Comparison of ENCODE assay signal across 23 cellular contexts in genomic region chr20:44401052-44401769, GRCh38. TPM values are rescaled to one million over a fixed set of nuclear protein-coding genes. Genes with fewer than 3 reads are reported as not detected.
DNase-seq lines count a peak whose midpoint lies in the region; ATAC-seq and TF ChIP-seq lines count a peak whose summit lies in the region.
"Had no signal": no experiment of that assay in that cellular context is flagged by ENCODE, and none has a peak within 500 bp of the region (broad histone marks: within the 10 kb centered on the region; RNA-seq: fewer than 3 reads in every experiment).

No MANE protein-coding gene starts in this region.

- no peaks in the 10 kb centered on the region for H3K27me3 Mint-ChIP-seq in endodermal cell (ENCODE audit: insufficient read depth)
- H3K27me3 Mint-ChIP-seq: central memory CD8-positive, alpha-beta T cell had no signal

- H3K4me1 ChIP-seq in endodermal cell (ENCODE audit: control insufficient read depth, insufficient read depth, low read length) (peaks cover 30% of the 10 kb centered on the region), transverse colon (peaks cover 0 to 37% (median 21%) of the 10 kb centered on the region in 4 donors), ovary (ENCODE audit: insufficient read depth) (no peaks in the 10 kb centered on the region)

- DNase-seq in HuH-7.5 (ENCODE audit: low spot score) (peak; percentile 71), endodermal cell (peak; percentile 55), mucosa of gallbladder (ENCODE audit: low spot score) (peak; percentile 37), transverse colon (peak; percentile 86), ovary (no peak), erythroblast (lab: John Stamatoyannopoulos, UW) (no peak)
- DNase-seq: activated CD4-positive, CD25-positive, alpha-beta regulatory T cell; activated CD8-positive, alpha-beta memory T cell treated with anti-CD3 and anti-CD28 coated beads, Interleukin-2, amount 10 ng/mL, durations not matched to agents 7 days and 5 days; activated T-cell treated with anti-CD3 and anti-CD28 coated beads, Interleukin-2, amount 50 U/mL, for 48 hours; C1 segment of cervical spinal cord; dermis blood vessel endothelial cell; DMS79 treated with DMSO at 0.1 percent for 48 hours; mammary epithelial cell; NCI-H1436 treated with DMSO at 0.1 percent for 48 hours; NCI-H524; SHP77 treated with DMSO at 0.1 percent for 48 hours had no signal

- peaks cover 72% of the 10 kb centered on the region for H3K4me1 Mint-ChIP-seq in endodermal cell
- H3K4me1 Mint-ChIP-seq: activated CD8-positive, alpha-beta memory T cell treated with anti-CD3 and anti-CD28 coated beads, Interleukin-2, amount 10 ng/mL, durations not matched to agents 7 days and 5 days; central memory CD8-positive, alpha-beta T cell had no signal

- H3K27ac Mint-ChIP-seq in endodermal cell = peak overlapping the region; percentile 85
- H3K27ac Mint-ChIP-seq: activated CD8-positive, alpha-beta memory T cell treated with anti-CD3 and anti-CD28 coated beads, Interleukin-2, amount 10 ng/mL, durations not matched to agents 7 days and 5 days had no signal

- H3K27me3 ChIP-seq in endodermal cell (ENCODE audit: control insufficient read depth, insufficient read depth, low read length, poor library complexity, severe bottlenecking) (no peaks in the 10 kb centered on the region), transverse colon (no peaks in the 10 kb centered on the region), ovary (no peaks in the 10 kb centered on the region)

- TF ChIP-seq CTCF in endodermal cell (conservative IDR thresholded peaks at IDR 0.05) (no peak), transverse colon (IDR thresholded peaks at IDR 0.05) (no peak), ovary (IDR thresholded peaks at IDR 0.05) (no peak)

- TF ChIP-seq POLR2A in transverse colon (IDR thresholded peaks at IDR 0.05) = peak; percentile 67
- no peak for TF ChIP-seq POLR2A in ovary (IDR thresholded peaks at IDR 0.05)
- no peak for TF ChIP-seq POLR2A in erythroblast (IDR thresholded peaks at IDR 0.05; ENCODE audit: low read length)

- H3K9me3 ChIP-seq in endodermal cell (ENCODE audit: control insufficient read depth, low read length) (no peaks in the 10 kb centered on the region), transverse colon (no peaks in the 10 kb centered on the region), ovary (no peaks in the 10 kb centered on the region)

- peak overlapping the region; percentile 39 for H3K4me3 Mint-ChIP-seq in endodermal cell
- H3K4me3 Mint-ChIP-seq: activated CD8-positive, alpha-beta memory T cell treated with anti-CD3 and anti-CD28 coated beads, Interleukin-2, amount 10 ng/mL, durations not matched to agents 7 days and 5 days; central memory CD8-positive, alpha-beta T cell had no signal

- in situ Hi-C loops in transverse colon (cut with MboI; ENCODE audit: low pct_ligation_motif_present in 1 of 4, low pct_unique_long_range_greater_than_20kb in 1 of 4, low sequenced_read_pairs in 3 of 4) = no loop called here

- H3K36me3 Mint-ChIP-seq in endodermal cell (ENCODE audit: low read depth) = no peaks in the 10 kb centered on the region

- H3K4me3 ChIP-seq in endodermal cell (ENCODE audit: low read length) = no peak overlapping the region
- peak overlapping the region; percentile 5 to 45 (median 40) for H3K4me3 ChIP-seq in transverse colon
- no peak overlapping the region for H3K4me3 ChIP-seq in ovary
- H3K4me3 ChIP-seq: skin epidermis had no signal

- TF ChIP-seq EP300 in transverse colon (IDR thresholded peaks at IDR 0.05; ENCODE audit: low read depth) (no peak), ovary (IDR thresholded peaks at IDR 0.05) (no peak)

- intact Hi-C loops in transverse colon (cut with DNase I; ENCODE audit: low total_unique reads) = no loop called here
- intact Hi-C loops in ovary (cut with DNase I) = no loop called here

- H3K36me3 ChIP-seq in endodermal cell (ENCODE audit: control insufficient read depth, insufficient read depth, low read length) = peaks cover 5% of the 10 kb centered on the region
- no peaks in the 10 kb centered on the region for H3K36me3 ChIP-seq in transverse colon
- H3K36me3 ChIP-seq in ovary = no peaks in the 10 kb centered on the region

- no peak overlapping the region for H3K9ac ChIP-seq in endodermal cell (ENCODE audit: extremely low read depth, low read length, poor library complexity, severe bottlenecking)

- ATAC-seq in HG03571 (IDR thresholded peaks at IDR 0.05; ENCODE audit: unreplicated experiment) = no peak
- ATAC-seq: activated CD8-positive, alpha-beta memory T cell treated with anti-CD3 and anti-CD28 coated beads, Interleukin-2, amount 10 ng/mL, durations not matched to agents 7 days and 5 days; Panc1 had no signal

- H3K27ac ChIP-seq in endodermal cell (ENCODE audit: low read depth, low read length) (no peak overlapping the region), transverse colon (peak overlapping the region; percentile 68 to 89 (median 78)), ovary (no peak overlapping the region)
- H3K27ac ChIP-seq: skin epidermis had no signal

- WGBS in endodermal cell (ENCODE audit: insufficient coverage in 1 of 2, insufficient read length in 1 of 2), 2 experiments = 82 to 92% methylated on average over 6 to 21 of the region's 22 CpGs
- WGBS in transverse colon (ENCODE audit: low coverage in 1 of 2), 2 donors = 49% methylated on average over 22 of the region's 22 CpGs; no CpG with 5 or more reads in 1 of the 2 donors
- 85 to 89% (median 88%) methylated on average over 22 of the region's 22 CpGs for WGBS in ovary, 3 donors

- no peaks in the 10 kb centered on the region for H3K9me3 Mint-ChIP-seq in endodermal cell
- H3K9me3 Mint-ChIP-seq: central memory CD8-positive, alpha-beta T cell had no signal

RNA-seq across cellular contexts. Expression of gene HNF4A, which starts 45.7 kb away (rescaled TPM):
- 10 to 100 TPM; 56.3 to 58.0 TPM for total RNA-seq in endodermal cell
- polyA plus RNA-seq in endodermal cell (2013, experiment 1 of 2) = 12.3 TPM
- 15.2 TPM for polyA plus RNA-seq in endodermal cell (2013, experiment 2 of 2)
- total RNA-seq in mucosa of gallbladder = 74.4 TPM
- 100 to 1,000 TPM; 173 to 471 (median 252) TPM for total RNA-seq in transverse colon
- total RNA-seq in ovary = 1 to 10 TPM in 1 of 7 donors, under 1 TPM in 6; 0.08 to 1.5 (median 0.42) TPM
- under 1 TPM; 0.07 to 0.15 TPM for polyA plus RNA-seq in ovary
- total RNA-seq: activated CD8-positive, alpha-beta memory T cell treated with anti-CD3 and anti-CD28 coated beads, Interleukin-2, amount 10 ng/mL, durations not matched to agents 7 days and 5 days; dermis blood vessel endothelial cell; kidney epithelial cell; mammary epithelial cell; subcutaneous adipose tissue; ureter had no signal

Comparison
In these comparisons a context has a peak if more than half of its experiments do, and no peak if none do; other contexts are left out.
1. DNase-seq: peak in HuH-7.5 (single experiment), endodermal cell (single experiment), mucosa of gallbladder (single experiment) and transverse colon (single experiment); none in ovary (0 of 5) and erythroblast (0 of 2).
2. H3K27ac ChIP-seq: peak in transverse colon (4 of 4); none in endodermal cell (single experiment) and ovary (0 of 2).
3. H3K4me3 ChIP-seq: peak in transverse colon (4 of 4); none in endodermal cell (single experiment) and ovary (single experiment).
4. RNA of gene HNF4A, which starts 45.7 kb away (total RNA-seq): 173 to 471 TPM in transverse colon, 74.4 TPM in mucosa of gallbladder (single experiment) and 56.3 to 58.0 TPM in endodermal cell; 0.08 to 1.5 TPM in ovary; every median in the first group is over 10 times any median in the second.